In genomic region chr1:54378884-54379445, GRCh38 we compare ENCODE assay signal across 20 cellular contexts. TPM values are rescaled to one million over a fixed set of nuclear protein-coding genes. Genes with fewer than 3 reads are reported as not detected.
DNase-seq lines count a peak whose midpoint lies in the region; ATAC-seq and TF ChIP-seq lines count a peak whose summit lies in the region.
"Had no signal": no experiment of that assay in that cellular context is flagged by ENCODE, and none has a peak within 500 bp of the region (broad histone marks: within the 10 kb centered on the region; RNA-seq: fewer than 3 reads in every experiment).

No MANE protein-coding gene starts in this region.

- peaks cover 48% of the 10 kb centered on the region for H3K4me1 Mint-ChIP-seq in T-helper 1 cell treated with Interleukin-12 subunit alpha and Interleukin-12 subunit beta and Interleukin-4 antibody, amounts not matched to agents 30 μg/mL and 1 μg/mL, for 36 hours (ENCODE audit: low read depth)
- H3K4me1 Mint-ChIP-seq in stimulated activated memory B cell treated with anti-CD40 and anti-IgM and Interleukin-4, amounts not matched to agents 10 μg/mL and 1 μg/mL and 100 μg/mL, for 72 hours, result peaks cover 53% of the 10 kb centered on the region

- no peaks in the 10 kb centered on the region for H3K9me2 ChIP-seq in GM23248 (ENCODE audit: insufficient read depth)

- no peaks in the 10 kb centered on the region for H3K9me3 Mint-ChIP-seq in T-helper 1 cell treated with Interleukin-12 subunit alpha and Interleukin-12 subunit beta and Interleukin-4 antibody, amounts not matched to agents 30 μg/mL and 1 μg/mL, for 36 hours
- no peaks in the 10 kb centered on the region for H3K9me3 Mint-ChIP-seq in stimulated activated memory B cell treated with anti-CD40 and anti-IgM and Interleukin-4, amounts not matched to agents 10 μg/mL and 1 μg/mL and 100 μg/mL, for 72 hours
- H3K9me3 Mint-ChIP-seq: activated B cell treated with CpG ODN at 0.5 μM for 24 hours; CD4-positive, CD25-positive, alpha-beta regulatory T cell had no signal

- H3K27me3 ChIP-seq in adrenal gland (no peaks in the 10 kb centered on the region), mesenchymal stem cell (ENCODE audit: control insufficient read depth in 1 of 2, insufficient read depth in 1 of 2, low read length in 2 of 2) (no peaks in the 10 kb centered on the region), GM23248 (replicated peaks; ENCODE audit: insufficient read depth) (no peaks in the 10 kb centered on the region)

- 84 to 85% (median 85%) methylated on average over 14 to 15 of the region's 15 CpGs for WGBS in adrenal gland, 4 donors
- WGBS in mesenchymal stem cell, result 82% methylated on average over 12 of the region's 15 CpGs
- WGBS in GM23248 (ENCODE audit: low coverage in 1 of 2, low lambda C conversion rate in 2 of 2, missing lambda C conversion rate in 2 of 2), 2 experiments, result 93 to 96% methylated on average over 13 to 15 of the region's 15 CpGs

- H3K4me3 ChIP-seq in adrenal gland (no peak overlapping the region), mesenchymal stem cell (ENCODE audit: insufficient read depth in 1 of 2, low read depth in 1 of 2, low read length in 2 of 2) (no peak overlapping the region), GM23248 (no peak overlapping the region)

- no peak overlapping the region for H3K14ac ChIP-seq in mesenchymal stem cell (ENCODE audit: low read length in 2 of 2)

- peak overlapping the region in 1 of 2 experiments; percentile 36 for H3K4ac ChIP-seq in mesenchymal stem cell (ENCODE audit: low read depth in 1 of 2, low read length in 2 of 2)

- no peak overlapping the region for H3K4me2 ChIP-seq in mesenchymal stem cell (ENCODE audit: low read length, poor library complexity, severe bottlenecking)
- no peak overlapping the region for H3K4me2 ChIP-seq in GM23248 (ENCODE audit: unreplicated experiment)

- H3K9ac ChIP-seq in mesenchymal stem cell (ENCODE audit: low read length), result no peak overlapping the region
- H3K9ac ChIP-seq in GM23248, result no peak overlapping the region

- in situ Hi-C loops in GM23248 (cut with MboI), result no loop called here

- H3K4me1 ChIP-seq in adrenal gland (replicated peaks in 1 of 2), result peaks cover 39 to 75% of the 10 kb centered on the region in 2 donors
- H3K4me1 ChIP-seq in mesenchymal stem cell (ENCODE audit: control insufficient read depth, insufficient read depth, low read depth, low read length), result peaks cover 21% of the 10 kb centered on the region
- peaks cover 7% of the 10 kb centered on the region; the same call in 1 of the 2 replicates for H3K4me1 ChIP-seq in GM23248 (ENCODE audit: insufficient read depth)

- H3K27me3 Mint-ChIP-seq in T-helper 1 cell treated with Interleukin-12 subunit alpha and Interleukin-12 subunit beta and Interleukin-4 antibody, amounts not matched to agents 30 μg/mL and 1 μg/mL, for 36 hours (ENCODE audit: low read depth), result no peaks in the 10 kb centered on the region
- H3K27me3 Mint-ChIP-seq in stimulated activated memory B cell treated with anti-CD40 and anti-IgM and Interleukin-4, amounts not matched to agents 10 μg/mL and 1 μg/mL and 100 μg/mL, for 72 hours, result no peaks in the 10 kb centered on the region
- H3K27me3 Mint-ChIP-seq: activated B cell treated with CpG ODN at 0.5 μM for 24 hours; activated naive CD8-positive, alpha-beta T cell; CD4-positive, CD25-positive, alpha-beta regulatory T cell had no signal

- peak overlapping the region; percentile 54 for H2BK120ac ChIP-seq in mesenchymal stem cell (ENCODE audit: low read depth, low read length)

- no peak overlapping the region for H3K18ac ChIP-seq in mesenchymal stem cell (ENCODE audit: low read depth in 1 of 2, low read length in 2 of 2)

- peak overlapping the region; percentile 12 for H2BK15ac ChIP-seq in mesenchymal stem cell (ENCODE audit: low read depth, poor library complexity, severe bottlenecking)

- H3K23ac ChIP-seq in mesenchymal stem cell (ENCODE audit: low read length in 2 of 2), result peak overlapping the region in 1 of 2 experiments; percentile 77

- H3K27ac ChIP-seq in adrenal gland, result peak overlapping the region in 3 of 5 donors; percentile 13 to 90 (median 86)
- H3K27ac ChIP-seq in mesenchymal stem cell (ENCODE audit: low read length, poor library complexity, severe bottlenecking), result no peak overlapping the region
- no peak overlapping the region for H3K27ac ChIP-seq in GM23248
- H3K27ac ChIP-seq: 22Rv1 had no signal

- H3K27ac Mint-ChIP-seq in T-helper 1 cell treated with Interleukin-12 subunit alpha and Interleukin-12 subunit beta and Interleukin-4 antibody, amounts not matched to agents 30 μg/mL and 1 μg/mL, for 36 hours, result peak overlapping the region; percentile 41
- H3K27ac Mint-ChIP-seq in stimulated activated memory B cell treated with anti-CD40 and anti-IgM and Interleukin-4, amounts not matched to agents 10 μg/mL and 1 μg/mL and 100 μg/mL, for 72 hours, result peak overlapping the region; percentile 84
- H3K27ac Mint-ChIP-seq: activated B cell treated with CpG ODN at 0.5 μM for 24 hours; activated naive CD8-positive, alpha-beta T cell had no signal

- no peaks in the 10 kb centered on the region for H3K9me3 ChIP-seq in adrenal gland (replicated peaks in 1 of 3)
- no peaks in the 10 kb centered on the region for H3K9me3 ChIP-seq in mesenchymal stem cell (ENCODE audit: control insufficient read depth, low read length)
- no peaks in the 10 kb centered on the region for H3K9me3 ChIP-seq in GM23248 (ENCODE audit: low read depth)

- no peak overlapping the region for H2BK12ac ChIP-seq in mesenchymal stem cell (ENCODE audit: low read length in 2 of 2)

- H4K20me1 ChIP-seq in GM23248 (ENCODE audit: insufficient read depth), result no peaks in the 10 kb centered on the region

- H3F3A ChIP-seq in GM23248 (ENCODE audit: insufficient read depth), result 0 out of 2 replicates have a peak, but pooled peaks cover 2% of the 10 kb centered on the region

- H4K8ac ChIP-seq in mesenchymal stem cell (ENCODE audit: low read length), result no peak overlapping the region

- peaks cover 0 to 5% of the 10 kb centered on the region in 2 donors for H3K36me3 ChIP-seq in adrenal gland (replicated peaks in 1 of 2)
- peaks cover 16 to 30% of the 10 kb centered on the region in 2 experiments for H3K36me3 ChIP-seq in mesenchymal stem cell (ENCODE audit: control insufficient read depth in 1 of 2, insufficient read depth in 2 of 2, low read depth in 1 of 2, low read length in 2 of 2)
- no peaks in the 10 kb centered on the region for H3K36me3 ChIP-seq in GM23248 (ENCODE audit: low read depth)

- intact Hi-C loops in adrenal gland (cut with DNase I), result no loop called here

- H3K4me3 Mint-ChIP-seq in T-helper 1 cell treated with Interleukin-12 subunit alpha and Interleukin-12 subunit beta and Interleukin-4 antibody, amounts not matched to agents 30 μg/mL and 1 μg/mL, for 36 hours, result no peak overlapping the region
- no peak overlapping the region for H3K4me3 Mint-ChIP-seq in stimulated activated memory B cell treated with anti-CD40 and anti-IgM and Interleukin-4, amounts not matched to agents 10 μg/mL and 1 μg/mL and 100 μg/mL, for 72 hours
- H3K4me3 Mint-ChIP-seq: activated B cell treated with CpG ODN at 0.5 μM for 24 hours; activated naive CD8-positive, alpha-beta T cell; CD4-positive, CD25-positive, alpha-beta regulatory T cell had no signal

- H2AFZ ChIP-seq in mesenchymal stem cell (ENCODE audit: low read depth, low read length) (no peak overlapping the region), GM23248 (no peak overlapping the region)

- peaks cover 88% of the 10 kb centered on the region for H3K79me2 ChIP-seq in GM23248 (ENCODE audit: insufficient read depth)

- no peak overlapping the region for H2AK5ac ChIP-seq in mesenchymal stem cell (ENCODE audit: low read length, severe bottlenecking)

- DNase-seq in T-helper 1 cell (no peak), adrenal gland (no peak), mesenchymal stem cell (no peak), GM23248 (no peak), DMS114 treated with DMSO at 0.1 percent for 48 hours (lab: John Stamatoyannopoulos, UW; ENCODE audit: unreplicated experiment) (no peak)
- DNase-seq: activated B cell treated with CpG ODN at 0.5 μM for 24 hours; CD4-positive, CD25-positive, alpha-beta regulatory T cell; central memory CD4-positive, alpha-beta T cell; GOT3; kidney; NCI-H1694; NCI-H510A treated with DMSO at 0.1 percent for 48 hours; stimulated activated CD4-positive, alpha-beta T cell treated with anti-CD3 and anti-CD28 coated beads, Interleukin-1b, Interleukin-23, amount 100 ng/mL, for 48 hours; stimulated activated CD8-positive, alpha-beta memory T cell treated with anti-CD3 and anti-CD28 coated beads, Interleukin-4, amount 100 ng/mL, for 48 hours had no signal

- peaks cover 44% of the 10 kb centered on the region for H3K79me1 ChIP-seq in mesenchymal stem cell (replicated peaks; ENCODE audit: low read length, poor library complexity, severe bottlenecking)

- H4K91ac ChIP-seq in mesenchymal stem cell (ENCODE audit: low read length), result no peak overlapping the region

- TF ChIP-seq POLR2A in adrenal gland (IDR thresholded peaks at IDR 0.05), result no peak

- peaks cover 19% of the 10 kb centered on the region for H3K36me3 Mint-ChIP-seq in T-helper 1 cell treated with Interleukin-12 subunit alpha and Interleukin-12 subunit beta and Interleukin-4 antibody, amounts not matched to agents 30 μg/mL and 1 μg/mL, for 36 hours (ENCODE audit: low read depth)
- no peaks in the 10 kb centered on the region for H3K36me3 Mint-ChIP-seq in stimulated activated memory B cell treated with anti-CD40 and anti-IgM and Interleukin-4, amounts not matched to agents 10 μg/mL and 1 μg/mL and 100 μg/mL, for 72 hours

- TF ChIP-seq CTCF in adrenal gland (IDR thresholded peaks at IDR 0.05), result no peak

- no peak overlapping the region for H2BK5ac ChIP-seq in mesenchymal stem cell (ENCODE audit: low read depth, low read length, poor library complexity, severe bottlenecking)

- ATAC-seq in stimulated activated memory B cell treated with anti-CD40 and anti-IgM and Interleukin-4, amounts not matched to agents 10 μg/mL and 1 μg/mL and 100 μg/mL, for 72 hours, result no peak
- ATAC-seq in GM19395 (IDR thresholded peaks at IDR 0.05; ENCODE audit: unreplicated experiment), result no peak
- ATAC-seq: Panc1 had no signal

RNA-seq across cellular contexts. Expression of gene SSBP3, which starts 27.2 kb away (rescaled TPM):
- total RNA-seq in adrenal gland, result 10 to 100 TPM; 17.9 to 91.5 (median 55.4) TPM
- polyA plus RNA-seq in adrenal gland (100 to 1,000 TPM in 1 of 3 donors, 10 to 100 TPM in 2; 70.8 to 150 (median 86.5) TPM), GM23248 (2016; fragmentation: Nextera tagmentation; extraction: Ambion mirVana) (6.2 and 7.1 TPM in 2 replicates)
- 114 TPM for polyA plus RNA-seq in mesenchymal stem cell (2013, experiment 1 of 2)
- polyA plus RNA-seq in mesenchymal stem cell (2013, experiment 2 of 2), result 112 TPM
- 15.4 and 19.9 TPM in 2 replicates for total RNA-seq in GM23248 (2014; rRNA removed; shearing (Covaris generic))

Comparison
In these comparisons a context has a peak if more than half of its experiments do, and no peak if none do; other contexts are left out.
1. H3K27ac ChIP-seq: peak in adrenal gland (3 of 5); none in mesenchymal stem cell (single experiment) and GM23248 (single experiment).